Comparison of ENCODE assay signal across 14 cellular contexts in the genomic region with DNA sequence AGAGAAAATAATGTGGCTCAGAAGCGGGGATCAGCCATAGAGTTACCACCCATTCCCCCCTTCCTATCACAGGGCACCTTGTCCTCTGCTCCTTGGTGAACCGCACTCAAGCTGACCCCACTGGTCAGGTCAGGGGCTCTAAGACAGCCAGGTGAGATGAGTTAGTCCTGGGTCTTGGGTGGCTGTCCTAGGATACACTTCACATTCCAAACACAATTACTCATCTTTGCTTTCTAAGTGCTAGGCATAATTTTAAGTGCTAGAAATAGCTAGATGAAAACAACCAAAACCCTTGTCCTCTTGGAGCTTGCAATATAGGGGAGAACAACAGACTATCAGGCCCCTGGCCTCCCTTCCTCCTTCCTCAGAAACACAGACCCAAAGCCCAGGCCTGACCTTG. TPM values are rescaled to one million over a fixed set of nuclear protein-coding genes. Genes with fewer than 3 reads are reported as not detected.
DNase-seq lines count a peak whose midpoint lies in the region; ATAC-seq and TF ChIP-seq lines count a peak whose summit lies in the region.
"Had no signal": no experiment of that assay in that cellular context is flagged by ENCODE, and none has a peak within 500 bp of the region (broad histone marks: within the 10 kb centered on the region; RNA-seq: fewer than 3 reads in every experiment).

No MANE protein-coding gene starts in this region.

- ATAC-seq in GM18517 (IDR thresholded peaks at IDR 0.05; ENCODE audit: unreplicated experiment) (no peak), HG02884 (IDR thresholded peaks at IDR 0.05; ENCODE audit: unreplicated experiment) (no peak)
- ATAC-seq: activated naive CD4-positive, alpha-beta T cell treated with anti-CD3 and anti-CD28 coated beads, Interleukin-2, amount 50 U/mL, for 72 hours had no signal

- peak overlapping the region; percentile 75 for H3K27ac Mint-ChIP-seq in HFFc6

- H3K9me3 ChIP-seq in ascending aorta = no peaks in the 10 kb centered on the region
- H3K9me3 ChIP-seq in suprapubic skin = no peaks in the 10 kb centered on the region

- H3K36me3 Mint-ChIP-seq in HFFc6 (ENCODE audit: low read depth) = peaks cover 11% of the 10 kb centered on the region

- peaks cover 22% of the 10 kb centered on the region for H3K4me1 Mint-ChIP-seq in HFFc6 (ENCODE audit: low read depth)
- H3K4me1 Mint-ChIP-seq: immature natural killer cell had no signal

- H3K9me3 Mint-ChIP-seq in HFFc6 = no peaks in the 10 kb centered on the region
- H3K9me3 Mint-ChIP-seq: activated naive CD4-positive, alpha-beta T cell treated with anti-CD3 and anti-CD28 coated beads, Interleukin-2, amount 50 U/mL, for 72 hours; immature natural killer cell had no signal

- DNase-seq in HFFc6 (peak; percentile 33), ascending aorta (ENCODE audit: low spot score in 2 of 2) (no peak), kidney tubule cell (ENCODE audit: low spot score) (peak; percentile 61), suprapubic skin (ENCODE audit: low spot score in 2 of 2) (no peak), AG08396 (ENCODE audit: low spot score) (no peak), NCI-H146 (lab: John Stamatoyannopoulos, UW) (no peak)
- DNase-seq: activated CD4-positive, alpha-beta T cell treated with anti-CD3 and anti-CD28 coated beads, Interleukin-2, amount 50 U/mL, for 4 hours; DMS79; immature natural killer cell; NCI-H1105; NCI-H526 had no signal

- intact Hi-C loops in ascending aorta (cut with DNase I) = no loop called here

- H3K27ac ChIP-seq in ascending aorta (peak overlapping the region; percentile 59 to 72), suprapubic skin (peak overlapping the region; percentile 66)

- H3K27me3 ChIP-seq in ascending aorta (no peaks in the 10 kb centered on the region), suprapubic skin (no peaks in the 10 kb centered on the region)

- peaks cover 8 to 12% of the 10 kb centered on the region in 2 donors for H3K4me1 ChIP-seq in ascending aorta
- peaks cover 20% of the 10 kb centered on the region for H3K4me1 ChIP-seq in suprapubic skin

- peak overlapping the region; percentile 3; the same call in 1 of the 2 replicates for H3K4me3 Mint-ChIP-seq in HFFc6
- H3K4me3 Mint-ChIP-seq: immature natural killer cell had no signal

- 100% methylated on average over 2 of the region's 2 CpGs for WGBS in suprapubic skin

- TF ChIP-seq CTCF in HFFc6 (IDR thresholded peaks at IDR 0.05) (no peak), ascending aorta (IDR thresholded peaks at IDR 0.05) (no peak), suprapubic skin (IDR thresholded peaks at IDR 0.05) (no peak)

- H3K27me3 Mint-ChIP-seq in HFFc6 (ENCODE audit: insufficient read depth) = no peaks in the 10 kb centered on the region

- TF ChIP-seq POLR2A in suprapubic skin (IDR thresholded peaks at IDR 0.05) = no peak

- no peak for TF ChIP-seq EP300 in suprapubic skin (IDR thresholded peaks at IDR 0.05)

- H3K4me3 ChIP-seq in ascending aorta (no peak overlapping the region), suprapubic skin (no peak overlapping the region)

- H3K36me3 ChIP-seq in ascending aorta (peaks cover 21% of the 10 kb centered on the region in 2 donors), suprapubic skin (peaks cover 41% of the 10 kb centered on the region)

RNA-seq across cellular contexts. Expression of a gene that starts 7.8 kb away (rescaled TPM):
- total RNA-seq in HFFc6 (2021; fragmentation: NEBNext Ultra II Directional; extraction: Animal tissue kit (Norgen Biotek cat#: 25700)) = 10 to 100 TPM in 3 of 6 experiments, 1 to 10 TPM in 3; 8.7 to 12.9 (median 10.5) TPM
- total RNA-seq in ascending aorta = 1.8 TPM
- 10 to 100 TPM; 22.1 to 38.2 (median 30.7) TPM for total RNA-seq in suprapubic skin

RNA-seq across cellular contexts. Expression of a gene that starts 8.1 kb away (rescaled TPM):
- total RNA-seq in HFFc6 (2021; fragmentation: NEBNext Ultra II Directional; extraction: Animal tissue kit (Norgen Biotek cat#: 25700)) = 10 to 100 TPM in 3 of 6 experiments, 1 to 10 TPM in 3; 9.5 to 11.7 (median 10.1) TPM
- total RNA-seq in ascending aorta = 6.9 TPM
- 1 to 10 TPM; 5.5 to 8.5 (median 8.5) TPM for total RNA-seq in suprapubic skin

RNA-seq across cellular contexts. Expression of a gene that starts 21.3 kb away (rescaled TPM):
- total RNA-seq in HFFc6 (2021; fragmentation: NEBNext Ultra II Directional; extraction: Animal tissue kit (Norgen Biotek cat#: 25700)) = under 1 TPM; 0.36 to 0.80 (median 0.58) TPM
- not detected for total RNA-seq in ascending aorta
- total RNA-seq in suprapubic skin = 1 to 10 TPM in 3 of 4 donors, not detected in 1; 1.1 to 3.3 (median 2.7) TPM

Comparison
In these comparisons a context has a peak if more than half of its experiments do, and no peak if none do; other contexts are left out.
1. DNase-seq: peak in HFFc6 (single experiment) and kidney tubule cell (single experiment); none in ascending aorta (0 of 2), suprapubic skin (0 of 2), AG08396 (single experiment) and NCI-H146 (single experiment).